ENCODE assay signal across 27 cellular contexts in the genomic region with DNA sequence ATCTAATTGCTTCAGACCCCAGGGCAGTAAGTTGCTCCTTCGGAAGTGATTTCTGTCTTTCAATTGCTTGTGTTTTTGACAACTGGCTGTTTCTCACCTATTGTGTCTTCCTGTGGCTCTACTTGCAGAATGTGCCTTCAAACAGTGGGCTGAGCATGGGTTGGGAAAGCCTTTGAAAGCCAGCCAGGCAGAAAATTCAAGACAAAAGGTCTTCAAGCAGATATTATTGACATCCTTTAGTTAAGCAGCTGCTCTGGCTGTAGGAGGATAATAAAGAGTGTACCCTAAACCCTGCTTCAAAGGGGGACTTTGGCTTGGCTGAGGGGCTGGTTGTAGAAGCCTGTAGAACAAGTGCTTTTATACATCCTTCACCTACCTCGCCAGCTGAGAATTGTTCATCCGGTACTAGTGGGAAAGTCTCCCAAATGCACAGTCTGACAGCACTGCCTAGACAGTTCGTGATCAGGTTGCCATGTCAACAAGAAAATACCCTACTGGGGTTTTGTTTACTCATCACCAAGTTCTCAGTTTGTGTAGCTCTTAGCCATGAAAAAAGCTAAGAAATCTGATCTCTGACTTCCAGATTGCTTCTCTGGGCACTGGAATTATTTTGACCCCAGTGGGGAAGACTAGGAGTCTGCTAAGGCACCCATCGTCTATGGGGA. TPM values are rescaled to one million over a fixed set of nuclear protein-coding genes. Genes with fewer than 3 reads are reported as not detected.
DNase-seq lines count a peak whose midpoint lies in the region; TF ChIP-seq lines count a peak whose summit lies in the region.
"Had no signal": no experiment of that assay in that cellular context is flagged by ENCODE, and none has a peak within 500 bp of the region (broad histone marks: within the 10 kb centered on the region; RNA-seq: fewer than 3 reads in every experiment).

No MANE protein-coding gene starts in this region.

- H3K4me3 ChIP-seq in neural cell (ENCODE audit: low read length) = no peak overlapping the region
- H3K4me3 ChIP-seq: body of pancreas, gastroesophageal sphincter, right atrium auricular region, thyroid gland had no signal

- peak overlapping the region; percentile 21 for H3K4me2 ChIP-seq in neural cell (ENCODE audit: low read length)

- H3K9me3 Mint-ChIP-seq in HFFc6 (peaks cover 4% of the 10 kb centered on the region; the same call in 1 of the 2 replicates), immature natural killer cell (peaks cover 4 to 15% (median 7%) of the 10 kb centered on the region in 6 donors)

- no peaks in the 10 kb centered on the region for H3K36me3 Mint-ChIP-seq in HFFc6 (ENCODE audit: low read depth)
- no peaks in the 10 kb centered on the region for H3K36me3 Mint-ChIP-seq in immature natural killer cell
- H3K36me3 Mint-ChIP-seq: CD8-positive, alpha-beta memory T cell; stimulated activated memory B cell treated with anti-CD40 and anti-IgM and Interleukin-4, amounts not matched to agents 10 μg/mL and 1 μg/mL and 100 μg/mL, for 72 hours had no signal

- no peaks in the 10 kb centered on the region for H3K9me3 ChIP-seq in neural cell (ENCODE audit: low read length)
- H3K9me3 ChIP-seq: body of pancreas, gastroesophageal sphincter, neutrophil, thyroid gland had no signal

- TF ChIP-seq EP300 in neural cell (conservative IDR thresholded peaks at IDR 0.05; ENCODE audit: poor library complexity, severe bottlenecking) = peak; percentile 29

- peaks cover 12% of the 10 kb centered on the region for H3K27me3 Mint-ChIP-seq in HFFc6 (ENCODE audit: insufficient read depth)
- H3K27me3 Mint-ChIP-seq in immature natural killer cell (ENCODE audit: low read depth in 3 of 3) = peaks cover 0 to 2% (median 1%) of the 10 kb centered on the region in 3 donors

- H3K4me1 Mint-ChIP-seq in HFFc6 (ENCODE audit: low read depth) (no peaks in the 10 kb centered on the region; the same call in 1 of the 2 replicates), immature natural killer cell (no peaks in the 10 kb centered on the region)
- H3K4me1 Mint-ChIP-seq: CD8-positive, alpha-beta memory T cell; stimulated activated memory B cell treated with anti-CD40 and anti-IgM and Interleukin-4, amounts not matched to agents 10 μg/mL and 1 μg/mL and 100 μg/mL, for 72 hours; WTC11 had no signal

- H3K27ac Mint-ChIP-seq in HFFc6 (no peak overlapping the region), immature natural killer cell (no peak overlapping the region)
- H3K27ac Mint-ChIP-seq: CD8-positive, alpha-beta memory T cell; stimulated activated memory B cell treated with anti-CD40 and anti-IgM and Interleukin-4, amounts not matched to agents 10 μg/mL and 1 μg/mL and 100 μg/mL, for 72 hours; T-helper 2 cell treated with Interferon-gamma antibody and Interleukin-4, amounts not matched to agents 5 μg/mL and 100 μg/mL, for 36 hours; WTC11 had no signal

- no peak overlapping the region for H2AFZ ChIP-seq in neural cell (ENCODE audit: low read depth, low read length)

- peaks cover 4% of the 10 kb centered on the region for H3F3A ChIP-seq in neural cell (ENCODE audit: insufficient read depth, low read length, poor library complexity, severe bottlenecking)

- no peak overlapping the region for H3K9ac ChIP-seq in neural cell (ENCODE audit: low read length)

- H4K20me1 ChIP-seq in neural cell (ENCODE audit: insufficient read depth) = no peaks in the 10 kb centered on the region

- H3K79me2 ChIP-seq in neural cell (replicated peaks; ENCODE audit: insufficient read depth, low read length) = no peaks in the 10 kb centered on the region

- no peaks in the 10 kb centered on the region for H3K27me3 ChIP-seq in neural cell (ENCODE audit: insufficient read depth, low read depth, low read length)
- H3K27me3 ChIP-seq: body of pancreas, gastroesophageal sphincter, neutrophil, right atrium auricular region, thyroid gland had no signal

- DNase-seq in COR-L47 (lab: John Stamatoyannopoulos, UW) = peak; percentile 45
- DNase-seq in M059J (ENCODE audit: low read depth) = peak; percentile 43
- DNase-seq in NCI-H748 treated with DMSO at 0.1 percent for 48 hours (lab: John Stamatoyannopoulos, UW) = peak; percentile 37
- no peak for DNase-seq in HFFc6
- DNase-seq in HT-29 (ENCODE audit: low spot score) = no peak
- no peak for DNase-seq in immature natural killer cell
- DNase-seq in activated CD4-positive, CD25-positive, alpha-beta regulatory T cell (lab: John Stamatoyannopoulos, UW) = no peak
- DNase-seq: activated T-cell treated with anti-CD3 and anti-CD28 coated beads, Interleukin-2, amount 50 U/mL, for 48 hours; body of pancreas; CD8-positive, alpha-beta memory T cell; EL; left colon; midbrain; NCI-H1694; NCI-H524; OCI-M1; stimulated activated CD4-positive, alpha-beta T cell treated with anti-CD3 and anti-CD28 coated beads, Interleukin-15, amount 100 ng/mL, for 24 hours; thyroid gland had no signal

- TF ChIP-seq CTCF in neural cell (IDR thresholded peaks at IDR 0.05; ENCODE audit: poor library complexity, severe bottlenecking) (no peak), HFFc6 (IDR thresholded peaks at IDR 0.05) (no peak)

- peak overlapping the region; percentile 41 for H3K27ac ChIP-seq in neural cell (ENCODE audit: low read length)
- H3K27ac ChIP-seq: body of pancreas, gastroesophageal sphincter, neutrophil, right atrium auricular region, thyroid gland had no signal

- no peak overlapping the region for H3K4me3 Mint-ChIP-seq in HFFc6
- H3K4me3 Mint-ChIP-seq in immature natural killer cell = no peak overlapping the region
- H3K4me3 Mint-ChIP-seq: stimulated activated memory B cell treated with anti-CD40 and anti-IgM and Interleukin-4, amounts not matched to agents 10 μg/mL and 1 μg/mL and 100 μg/mL, for 72 hours; T-helper 2 cell treated with Interferon-gamma antibody and Interleukin-4, amounts not matched to agents 5 μg/mL and 100 μg/mL, for 36 hours; WTC11 had no signal

- no peaks in the 10 kb centered on the region for H3K36me3 ChIP-seq in neural cell (ENCODE audit: insufficient read depth, low read length)
- H3K36me3 ChIP-seq: gastroesophageal sphincter, neutrophil, right atrium auricular region, thyroid gland had no signal

- no peaks in the 10 kb centered on the region for H3K9me2 ChIP-seq in neural cell (ENCODE audit: insufficient read depth, low read length)

- TF ChIP-seq RAD21 in neural cell (conservative IDR thresholded peaks at IDR 0.05) = no peak

TF ChIP-seq in neural cell, 6 proteins besides CTCF, POLR2A, EP300 and RAD21:
- TF ChIP-seq, protein P1, sequence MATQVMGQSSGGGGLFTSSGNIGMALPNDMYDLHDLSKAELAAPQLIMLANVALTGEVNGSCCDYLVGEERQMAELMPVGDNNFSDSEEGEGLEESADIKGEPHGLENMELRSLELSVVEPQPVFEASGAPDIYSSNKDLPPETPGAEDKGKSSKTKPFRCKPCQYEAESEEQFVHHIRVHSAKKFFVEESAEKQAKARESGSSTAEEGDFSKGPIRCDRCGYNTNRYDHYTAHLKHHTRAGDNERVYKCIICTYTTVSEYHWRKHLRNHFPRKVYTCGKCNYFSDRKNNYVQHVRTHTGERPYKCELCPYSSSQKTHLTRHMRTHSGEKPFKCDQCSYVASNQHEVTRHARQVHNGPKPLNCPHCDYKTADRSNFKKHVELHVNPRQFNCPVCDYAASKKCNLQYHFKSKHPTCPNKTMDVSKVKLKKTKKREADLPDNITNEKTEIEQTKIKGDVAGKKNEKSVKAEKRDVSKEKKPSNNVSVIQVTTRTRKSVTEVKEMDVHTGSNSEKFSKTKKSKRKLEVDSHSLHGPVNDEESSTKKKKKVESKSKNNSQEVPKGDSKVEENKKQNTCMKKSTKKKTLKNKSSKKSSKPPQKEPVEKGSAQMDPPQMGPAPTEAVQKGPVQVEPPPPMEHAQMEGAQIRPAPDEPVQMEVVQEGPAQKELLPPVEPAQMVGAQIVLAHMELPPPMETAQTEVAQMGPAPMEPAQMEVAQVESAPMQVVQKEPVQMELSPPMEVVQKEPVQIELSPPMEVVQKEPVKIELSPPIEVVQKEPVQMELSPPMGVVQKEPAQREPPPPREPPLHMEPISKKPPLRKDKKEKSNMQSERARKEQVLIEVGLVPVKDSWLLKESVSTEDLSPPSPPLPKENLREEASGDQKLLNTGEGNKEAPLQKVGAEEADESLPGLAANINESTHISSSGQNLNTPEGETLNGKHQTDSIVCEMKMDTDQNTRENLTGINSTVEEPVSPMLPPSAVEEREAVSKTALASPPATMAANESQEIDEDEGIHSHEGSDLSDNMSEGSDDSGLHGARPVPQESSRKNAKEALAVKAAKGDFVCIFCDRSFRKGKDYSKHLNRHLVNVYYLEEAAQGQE (IDR thresholded peaks at IDR 0.05; ENCODE audit: borderline replicate concordance) = peak; percentile 54
- no peak for TF ChIP-seq SMC3 (conservative IDR thresholded peaks at IDR 0.05; ENCODE audit: poor library complexity)
- no peak for TF ChIP-seq EZH2 (IDR thresholded peaks at IDR 0.05; ENCODE audit: borderline replicate concordance, insufficient read depth, low read length, poor library complexity, severe bottlenecking)
- TF ChIP-seq TAF1 (IDR thresholded peaks at IDR 0.05; ENCODE audit: low read depth) = no peak
- TF ChIP-seq POLR2AphosphoS5 (IDR thresholded peaks at IDR 0.05) = peak; percentile 18
- TF ChIP-seq MXI1 (conservative IDR thresholded peaks at IDR 0.05; ENCODE audit: poor library complexity, severe bottlenecking) = no peak

RNA-seq across cellular contexts. Expression of gene SNTN, which starts 35.2 kb away (rescaled TPM):
- total RNA-seq in M059J (2014; rRNA removed; shearing (Covaris generic)) = 0.10 TPM in 1 of 2 replicates, not detected in the other
- not detected in 2 replicates for polyA plus RNA-seq in neural cell
- polyA minus RNA-seq in neural cell = not detected in 2 replicates
- total RNA-seq in HFFc6 (2021; fragmentation: NEBNext Ultra II Directional; extraction: Animal tissue kit (Norgen Biotek cat#: 25700)) = not detected
- not detected in 2 replicates for total RNA-seq in HT-29 (2014; rRNA removed; shearing (Covaris generic))
- polyA plus RNA-seq in immature natural killer cell = not detected
- total RNA-seq: activated naive CD4-positive, alpha-beta T cell treated with anti-CD3 and anti-CD28 coated beads, Interleukin-2, amount 50 U/mL, for 72 hours; CD8-positive, alpha-beta memory T cell; epithelial cell of proximal tubule; gastroesophageal sphincter; right atrium auricular region; thyroid gland; WTC11 had no signal
- polyA plus RNA-seq: CD8-positive, alpha-beta memory T cell had no signal

Comparison
In these comparisons a context has a peak if more than half of its experiments do, and no peak if none do; other contexts are left out.
1. DNase-seq: peak in COR-L47 (single experiment), M059J (single experiment) and NCI-H748 treated with DMSO at 0.1 percent for 48 hours (single experiment); none in HFFc6 (single experiment), HT-29 (single experiment), immature natural killer cell (0 of 3) and activated CD4-positive, CD25-positive, alpha-beta regulatory T cell (0 of 4).